Comparison of ENCODE assay signal across 17 cellular contexts in genomic region chr6:82080767-82081166, GRCh38.
A peak's percentile ranks its signal among the peaks of the same experiment; 100 is the strongest.
DNase-seq lines count a peak whose midpoint lies in the region; ATAC-seq and TF ChIP-seq lines count a peak whose summit lies in the region.
"Had no signal": no experiment of that assay in that cellular context is flagged by ENCODE, and none has a peak within 500 bp of the region (broad histone marks: within the 10 kb centered on the region; RNA-seq: fewer than 3 reads in every experiment).

No MANE protein-coding gene starts in this region.

- no peak overlapping the region for H3K4me3 Mint-ChIP-seq in activated CD4-positive, alpha-beta memory T cell treated with anti-CD3 and anti-CD28 coated beads, Interleukin-2, amount 10 ng/mL, durations not matched to agents 7 days and 5 days

- H3K27ac ChIP-seq in SJCRH30 = peak overlapping the region; percentile 13; the same call in 1 of the 2 replicates
- H3K27ac ChIP-seq in brain microvascular endothelial cell = no peak overlapping the region
- H3K27ac ChIP-seq: 22Rv1, HL-60 had no signal

- no peaks in the 10 kb centered on the region for H3K36me3 Mint-ChIP-seq in activated CD4-positive, alpha-beta memory T cell treated with anti-CD3 and anti-CD28 coated beads, Interleukin-2, amount 10 ng/mL, durations not matched to agents 7 days and 5 days (ENCODE audit: low read depth)

- H3K9me3 ChIP-seq in SJCRH30 (replicated peaks) = no peaks in the 10 kb centered on the region; the same call in 1 of the 2 replicates

- peak; percentile 59 for ATAC-seq in HG03159 (IDR thresholded peaks at IDR 0.05; ENCODE audit: unreplicated experiment)
- ATAC-seq: GM12878 had no signal

- H3K9me3 Mint-ChIP-seq in activated CD4-positive, alpha-beta memory T cell treated with anti-CD3 and anti-CD28 coated beads, Interleukin-2, amount 10 ng/mL, durations not matched to agents 7 days and 5 days = no peaks in the 10 kb centered on the region

- no peak overlapping the region for H3K27ac Mint-ChIP-seq in activated CD4-positive, alpha-beta memory T cell treated with anti-CD3 and anti-CD28 coated beads, Interleukin-2, amount 10 ng/mL, durations not matched to agents 7 days and 5 days

- H3K4me1 ChIP-seq in SJCRH30 = peaks cover 7% of the 10 kb centered on the region

- no peaks in the 10 kb centered on the region for H3K27me3 Mint-ChIP-seq in activated CD4-positive, alpha-beta memory T cell treated with anti-CD3 and anti-CD28 coated beads, Interleukin-2, amount 10 ng/mL, durations not matched to agents 7 days and 5 days

- no peaks in the 10 kb centered on the region for H3K4me1 Mint-ChIP-seq in activated CD4-positive, alpha-beta memory T cell treated with anti-CD3 and anti-CD28 coated beads, Interleukin-2, amount 10 ng/mL, durations not matched to agents 7 days and 5 days

- no peak overlapping the region for H3K4me3 ChIP-seq in SJCRH30
- no peak overlapping the region for H3K4me3 ChIP-seq in brain microvascular endothelial cell (ENCODE audit: low read depth, low read length)
- H3K4me3 ChIP-seq: GM12878 had no signal

- no peak for TF ChIP-seq CTCF in brain microvascular endothelial cell (IDR thresholded peaks at IDR 0.05; ENCODE audit: low read depth, low read length, missing control alignments)

- H3K27me3 ChIP-seq in SJCRH30 (no peaks in the 10 kb centered on the region), brain microvascular endothelial cell (replicated peaks) (no peaks in the 10 kb centered on the region)

- DNase-seq in NCI-H2171 treated with DMSO at 0.1 percent for 48 hours (lab: John Stamatoyannopoulos, UW) (peak; percentile 19), NCI-H2171 (lab: John Stamatoyannopoulos, UW) (no peak), SJCRH30 (no peak), kidney tubule cell (ENCODE audit: low spot score) (peak; percentile 10), mucosa of gallbladder (ENCODE audit: low spot score) (no peak), brain microvascular endothelial cell (no peak)
- DNase-seq in activated CD4-positive, alpha-beta memory T cell treated with anti-CD3 and anti-CD28 coated beads, Interleukin-2, amount 10 ng/mL, durations not matched to agents 7 days and 5 days = no peak
- DNase-seq: C1 segment of cervical spinal cord, KBM-7, NCI-H1105, NCI-H187, NCI-H510A, SIG-M5 had no signal

- in situ Hi-C loops in brain microvascular endothelial cell (cut with HindIII; ENCODE audit: low pct_ligation_motif_present, low sequenced_read_pairs) = no loop called here

- CTCF ChIA-PET in activated CD4-positive, alpha-beta memory T cell treated with anti-CD3 and anti-CD28 coated beads, Interleukin-2, amount 10 ng/mL, durations not matched to agents 7 days and 5 days (lab: Charles Lee) = no interaction called here

- POLR2A ChIA-PET in activated CD4-positive, alpha-beta memory T cell treated with anti-CD3 and anti-CD28 coated beads, Interleukin-2, amount 10 ng/mL, durations not matched to agents 7 days and 5 days (lab: Charles Lee) = no interaction called here

- H3K36me3 ChIP-seq in SJCRH30 (no peaks in the 10 kb centered on the region), brain microvascular endothelial cell (replicated peaks) (no peaks in the 10 kb centered on the region)

Comparison
In these comparisons a context has a peak if more than half of its experiments do, and no peak if none do; other contexts are left out.
1. DNase-seq: peak in NCI-H2171 treated with DMSO at 0.1 percent for 48 hours (single experiment) and kidney tubule cell (single experiment); none in NCI-H2171 (single experiment), SJCRH30 (0 of 2), activated CD4-positive, alpha-beta memory T cell treated with anti-CD3 and anti-CD28 coated beads, Interleukin-2, amount 10 ng/mL, durations not matched to agents 7 days and 5 days (single experiment), mucosa of gallbladder (single experiment) and brain microvascular endothelial cell (single experiment).